In the genomic region with DNA sequence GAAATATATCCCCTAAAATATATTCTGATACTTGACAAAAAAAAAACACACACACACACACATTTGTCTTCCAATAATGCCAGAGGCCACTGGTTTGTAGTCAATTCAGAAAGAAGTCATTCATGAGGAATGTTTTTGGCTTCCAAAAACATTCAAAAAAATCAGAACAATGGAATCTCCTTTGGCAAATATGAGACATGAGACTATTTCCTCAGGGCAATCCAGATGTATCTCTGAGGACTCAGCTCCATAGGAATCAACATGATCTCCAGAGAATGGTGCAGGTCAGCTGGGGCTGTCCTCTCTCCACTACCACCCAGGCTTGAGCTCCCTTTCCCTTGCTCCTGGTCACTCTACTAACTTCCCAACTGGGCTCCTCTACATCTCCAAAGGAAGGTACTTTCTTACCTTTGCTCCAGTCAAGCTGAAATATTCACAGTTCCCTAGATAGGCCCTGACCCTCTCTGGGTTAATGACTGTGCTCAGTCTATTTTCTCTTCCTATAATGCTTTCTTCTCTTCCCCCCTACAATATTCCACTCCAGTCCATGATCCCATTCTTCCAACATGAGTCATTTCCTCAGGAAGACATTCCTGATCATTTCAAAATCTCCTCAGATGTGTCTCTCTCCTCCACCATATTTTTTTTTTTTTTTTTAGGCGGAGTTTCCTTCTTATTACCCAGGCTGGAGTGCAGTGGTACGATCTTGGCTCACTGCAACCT, we compare ENCODE assay signal across 1 cellular context.
TF ChIP-seq lines count a peak whose summit lies in the region.

No MANE protein-coding gene starts in this region.

TF ChIP-seq in SK-N-SH, 30 proteins besides CTCF, POLR2A, EP300 and RAD21 (continued from another document):
- TF ChIP-seq, protein P1, sequence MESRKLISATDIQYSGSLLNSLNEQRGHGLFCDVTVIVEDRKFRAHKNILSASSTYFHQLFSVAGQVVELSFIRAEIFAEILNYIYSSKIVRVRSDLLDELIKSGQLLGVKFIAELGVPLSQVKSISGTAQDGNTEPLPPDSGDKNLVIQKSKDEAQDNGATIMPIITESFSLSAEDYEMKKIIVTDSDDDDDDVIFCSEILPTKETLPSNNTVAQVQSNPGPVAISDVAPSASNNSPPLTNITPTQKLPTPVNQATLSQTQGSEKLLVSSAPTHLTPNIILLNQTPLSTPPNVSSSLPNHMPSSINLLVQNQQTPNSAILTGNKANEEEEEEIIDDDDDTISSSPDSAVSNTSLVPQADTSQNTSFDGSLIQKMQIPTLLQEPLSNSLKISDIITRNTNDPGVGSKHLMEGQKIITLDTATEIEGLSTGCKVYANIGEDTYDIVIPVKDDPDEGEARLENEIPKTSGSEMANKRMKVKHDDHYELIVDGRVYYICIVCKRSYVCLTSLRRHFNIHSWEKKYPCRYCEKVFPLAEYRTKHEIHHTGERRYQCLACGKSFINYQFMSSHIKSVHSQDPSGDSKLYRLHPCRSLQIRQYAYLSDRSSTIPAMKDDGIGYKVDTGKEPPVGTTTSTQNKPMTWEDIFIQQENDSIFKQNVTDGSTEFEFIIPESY (IDR thresholded peaks at IDR 0.05; ENCODE audit: borderline replicate concordance, low read depth): peak; percentile 65
- TF ChIP-seq TCF12 (IDR thresholded peaks at IDR 0.05) (peak; percentile 93), NRF1 (IDR thresholded peaks at IDR 0.05; ENCODE audit: low read depth, low read length) (no peak), FOXJ3 (CRISPR knock-in tag; IDR thresholded peaks at IDR 0.05) (no peak), CHD2 (IDR thresholded peaks at IDR 0.05; ENCODE audit: low read length, partially characterized antibody) (no peak), NFIC (IDR thresholded peaks at IDR 0.05; ENCODE audit: borderline replicate concordance) (peak; percentile 92), TEAD4 (IDR thresholded peaks at IDR 0.05; ENCODE audit: borderline replicate concordance, insufficient read depth) (peak; percentile 84), POLR2AphosphoS5 (IDR thresholded peaks at IDR 0.05; ENCODE audit: low read depth, low read length) (peak; percentile 14; the same call in 1 of the 2 replicates), RFX5 (IDR thresholded peaks at IDR 0.05; ENCODE audit: low read length) (no peak), SIN3A (IDR thresholded peaks at IDR 0.05; ENCODE audit: borderline replicate concordance, low read depth, low read length) (no peak), YY1 (IDR thresholded peaks at IDR 0.05; ENCODE audit: low read depth) (0 out of 2 replicates have a peak, but pooled peaks have one; percentile 23), MEF2A (IDR thresholded peaks at IDR 0.05; ENCODE audit: borderline replicate concordance, low read depth) (peak; percentile 28; the same call in 1 of the 2 replicates), RXRA (IDR thresholded peaks at IDR 0.05; ENCODE audit: borderline replicate concordance, low read depth) (peak; percentile 82), FOXM1 (IDR thresholded peaks at IDR 0.05; ENCODE audit: low read depth) (no peak), ELF1 (IDR thresholded peaks at IDR 0.05) (no peak), MXI1 (IDR thresholded peaks at IDR 0.05; ENCODE audit: low read depth, low read length) (no peak), GATA2 (CRISPR knock-in tag; IDR thresholded peaks at IDR 0.05) (no peak)
- TF ChIP-seq, protein P2, sequence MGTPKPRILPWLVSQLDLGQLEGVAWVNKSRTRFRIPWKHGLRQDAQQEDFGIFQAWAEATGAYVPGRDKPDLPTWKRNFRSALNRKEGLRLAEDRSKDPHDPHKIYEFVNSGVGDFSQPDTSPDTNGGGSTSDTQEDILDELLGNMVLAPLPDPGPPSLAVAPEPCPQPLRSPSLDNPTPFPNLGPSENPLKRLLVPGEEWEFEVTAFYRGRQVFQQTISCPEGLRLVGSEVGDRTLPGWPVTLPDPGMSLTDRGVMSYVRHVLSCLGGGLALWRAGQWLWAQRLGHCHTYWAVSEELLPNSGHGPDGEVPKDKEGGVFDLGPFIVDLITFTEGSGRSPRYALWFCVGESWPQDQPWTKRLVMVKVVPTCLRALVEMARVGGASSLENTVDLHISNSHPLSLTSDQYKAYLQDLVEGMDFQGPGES (IDR thresholded peaks at IDR 0.05; ENCODE audit: low read depth, low read length): no peak
- TF ChIP-seq, protein P3, sequence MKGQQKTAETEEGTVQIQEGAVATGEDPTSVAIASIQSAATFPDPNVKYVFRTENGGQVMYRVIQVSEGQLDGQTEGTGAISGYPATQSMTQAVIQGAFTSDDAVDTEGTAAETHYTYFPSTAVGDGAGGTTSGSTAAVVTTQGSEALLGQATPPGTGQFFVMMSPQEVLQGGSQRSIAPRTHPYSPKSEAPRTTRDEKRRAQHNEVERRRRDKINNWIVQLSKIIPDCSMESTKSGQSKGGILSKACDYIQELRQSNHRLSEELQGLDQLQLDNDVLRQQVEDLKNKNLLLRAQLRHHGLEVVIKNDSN (IDR thresholded peaks at IDR 0.05; ENCODE audit: borderline replicate concordance, low read depth): no peak
- TF ChIP-seq, protein P4, sequence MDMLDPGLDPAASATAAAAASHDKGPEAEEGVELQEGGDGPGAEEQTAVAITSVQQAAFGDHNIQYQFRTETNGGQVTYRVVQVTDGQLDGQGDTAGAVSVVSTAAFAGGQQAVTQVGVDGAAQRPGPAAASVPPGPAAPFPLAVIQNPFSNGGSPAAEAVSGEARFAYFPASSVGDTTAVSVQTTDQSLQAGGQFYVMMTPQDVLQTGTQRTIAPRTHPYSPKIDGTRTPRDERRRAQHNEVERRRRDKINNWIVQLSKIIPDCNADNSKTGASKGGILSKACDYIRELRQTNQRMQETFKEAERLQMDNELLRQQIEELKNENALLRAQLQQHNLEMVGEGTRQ (IDR thresholded peaks at IDR 0.05; ENCODE audit: borderline replicate concordance, low read depth, low read length): no peak
- TF ChIP-seq, protein P5, sequence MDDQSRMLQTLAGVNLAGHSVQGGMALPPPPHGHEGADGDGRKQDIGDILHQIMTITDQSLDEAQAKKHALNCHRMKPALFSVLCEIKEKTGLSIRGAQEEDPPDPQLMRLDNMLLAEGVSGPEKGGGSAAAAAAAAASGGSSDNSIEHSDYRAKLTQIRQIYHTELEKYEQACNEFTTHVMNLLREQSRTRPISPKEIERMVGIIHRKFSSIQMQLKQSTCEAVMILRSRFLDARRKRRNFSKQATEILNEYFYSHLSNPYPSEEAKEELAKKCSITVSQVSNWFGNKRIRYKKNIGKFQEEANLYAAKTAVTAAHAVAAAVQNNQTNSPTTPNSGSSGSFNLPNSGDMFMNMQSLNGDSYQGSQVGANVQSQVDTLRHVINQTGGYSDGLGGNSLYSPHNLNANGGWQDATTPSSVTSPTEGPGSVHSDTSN (IDR thresholded peaks at IDR 0.05): peak; percentile 92
TF ChIP-seq in SK-N-SH: peak in this region for 13.
